Comparison of ENCODE assay signal across 8 cellular contexts in the genomic region with DNA sequence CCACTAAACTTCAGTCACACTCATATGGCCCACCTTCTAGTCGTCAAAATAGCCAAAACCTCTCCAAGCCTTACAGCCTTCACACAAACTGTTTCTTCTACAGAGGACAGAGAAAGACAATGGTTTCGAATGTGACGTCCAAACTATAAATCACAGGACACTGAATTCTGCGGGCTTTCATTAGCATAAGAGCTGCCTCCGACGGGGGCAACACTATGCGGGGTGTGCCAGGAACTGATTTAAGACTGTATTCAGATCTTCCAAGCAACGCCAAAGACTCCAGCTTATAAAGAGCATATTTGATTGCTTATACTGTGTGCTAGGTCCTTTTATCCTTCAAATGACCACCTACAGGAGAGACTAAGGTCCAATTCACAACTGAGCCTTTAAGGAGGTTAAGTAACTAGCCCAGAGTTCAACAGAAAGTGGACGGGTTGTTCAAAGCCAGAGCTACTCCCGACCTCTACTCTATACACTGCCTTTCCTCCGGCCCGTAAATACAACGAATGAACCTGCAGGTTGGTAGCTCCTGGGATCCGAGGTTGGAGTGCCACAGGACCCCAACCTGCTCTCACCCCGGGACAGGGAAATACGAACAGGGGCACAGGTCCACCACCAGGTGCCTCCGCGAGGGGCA. TPM values are rescaled to one million over a fixed set of nuclear protein-coding genes. Genes with fewer than 3 reads are reported as not detected.
DNase-seq lines count a peak whose midpoint lies in the region; ATAC-seq, FAIRE-seq and TF ChIP-seq lines count a peak whose summit lies in the region.

No MANE protein-coding gene starts in this region.

- peak overlapping the region; percentile 84 for H3K9ac ChIP-seq in NT2/D1 (ENCODE audit: insufficient read length, low read depth)

- no peaks in the 10 kb centered on the region for H3K36me3 ChIP-seq in NT2/D1 (ENCODE audit: insufficient read depth, insufficient read length, low read length)

- intact Hi-C loops in natural killer cell (cut with micrococcal nuclease), result loop anchor here (5.0 to 10.0 kb wide), 3 partner anchors 79 to 687 kb away; partner anchors contain the start of genes MGAT2, RPL36AL and SOS2

- H3K4me3 ChIP-seq in NT2/D1 (ENCODE audit: insufficient read length, low read depth), result peak overlapping the region; percentile 84

- DNase-seq in Ammon's horn (ENCODE audit: low spot score), result peak; percentile 3
- DNase-seq in GM18507 (ENCODE audit: extremely low spot score, insufficient read length, low read depth), result no peak
- DNase-seq in NT2/D1 (ENCODE audit: low read depth, low spot score), result no peak
- no peak for DNase-seq in effector memory CD8-positive, alpha-beta T cell
- DNase-seq in natural killer cell, result no peak
- DNase-seq in putamen (ENCODE audit: low spot score), result no peak

- H3K9me3 Mint-ChIP-seq in effector memory CD8-positive, alpha-beta T cell, result no peaks in the 10 kb centered on the region
- H3K9me3 Mint-ChIP-seq in natural killer cell, result no peaks in the 10 kb centered on the region

- H3K27me3 Mint-ChIP-seq in effector memory CD8-positive, alpha-beta T cell, result no peaks in the 10 kb centered on the region
- no peaks in the 10 kb centered on the region for H3K27me3 Mint-ChIP-seq in natural killer cell (ENCODE audit: low read depth in 2 of 2)

- peak overlapping the region; percentile 91 to 94 for H3K4me3 Mint-ChIP-seq in effector memory CD8-positive, alpha-beta T cell
- peak overlapping the region; percentile 94 for H3K4me3 Mint-ChIP-seq in natural killer cell

- peaks cover 21 to 33% of the 10 kb centered on the region in 2 donors for H3K4me1 Mint-ChIP-seq in effector memory CD8-positive, alpha-beta T cell (ENCODE audit: low read depth in 2 of 2)
- peaks cover 27 to 39% of the 10 kb centered on the region in 2 donors for H3K4me1 Mint-ChIP-seq in natural killer cell

- peaks cover 7% of the 10 kb centered on the region; the same call in 1 of the 2 replicates for H3K9me3 ChIP-seq in NT2/D1 (ENCODE audit: insufficient read depth, low read length)

- no peak for TF ChIP-seq CTCF in natural killer cell (IDR thresholded peaks at IDR 0.05)

- FAIRE-seq in GM18507 (lab: Jason Lieb, UNC), result peak; percentile 45

- peaks cover 18% of the 10 kb centered on the region for H3K36me3 Mint-ChIP-seq in effector memory CD8-positive, alpha-beta T cell (ENCODE audit: insufficient read depth)
- no peaks in the 10 kb centered on the region for H3K36me3 Mint-ChIP-seq in natural killer cell

- ATAC-seq in effector memory CD8-positive, alpha-beta T cell (replicated peaks), result no peak
- ATAC-seq in natural killer cell (no peak), HG03175 (IDR thresholded peaks at IDR 0.05; ENCODE audit: unreplicated experiment) (no peak), HG02610 (IDR thresholded peaks at IDR 0.05; ENCODE audit: unreplicated experiment) (no peak)

- peak overlapping the region; percentile 95 to 98 for H3K27ac Mint-ChIP-seq in effector memory CD8-positive, alpha-beta T cell
- H3K27ac Mint-ChIP-seq in natural killer cell, result peak overlapping the region; percentile 94 to 95

- H3K27me3 ChIP-seq in NT2/D1 (ENCODE audit: insufficient read depth, insufficient read length), result no peaks in the 10 kb centered on the region

- H3K4me1 ChIP-seq in NT2/D1 (ENCODE audit: insufficient read depth, insufficient read length), result no peaks in the 10 kb centered on the region

RNA-seq across cellular contexts. Expression of gene L2HGDH, which starts 0.6 kb away (rescaled TPM):
- total RNA-seq in natural killer cell, result 1 to 10 TPM; 4.2 to 5.6 (median 5.4) TPM

RNA-seq across cellular contexts. Expression of gene DMAC2L, which starts 0.7 kb away (rescaled TPM):
- 10 to 100 TPM; 24.7 to 28.7 (median 25.0) TPM for total RNA-seq in natural killer cell
